23 cellular contexts compared by ENCODE assay signal in the genomic region with DNA sequence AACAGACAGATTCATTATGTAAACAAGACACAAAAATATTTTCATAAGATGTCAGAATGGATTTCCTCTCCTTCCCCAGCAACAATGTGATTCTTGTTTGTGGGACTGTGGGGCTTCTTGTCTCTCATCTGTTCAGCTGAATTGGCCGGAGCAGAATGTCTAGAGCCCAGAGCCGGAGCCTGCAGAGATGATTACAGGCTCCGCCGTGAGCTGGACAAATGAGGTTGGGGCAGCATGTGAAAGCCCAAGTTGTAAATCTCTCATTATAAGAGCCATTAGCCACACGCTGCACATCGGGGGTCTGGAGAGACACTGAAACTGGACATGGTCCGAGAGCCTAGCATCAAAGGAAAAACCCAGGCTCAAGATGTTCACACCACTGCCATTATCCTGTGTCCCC.
A peak's percentile ranks its signal among the peaks of the same experiment; 100 is the strongest.
DNase-seq lines count a peak whose midpoint lies in the region; ATAC-seq, FAIRE-seq and TF ChIP-seq lines count a peak whose summit lies in the region.
"Had no signal": no experiment of that assay in that cellular context is flagged by ENCODE, and none has a peak within 500 bp of the region (broad histone marks: within the 10 kb centered on the region; RNA-seq: fewer than 3 reads in every experiment).

No MANE protein-coding gene starts in this region.

- ATAC-seq in GM19467 (IDR thresholded peaks at IDR 0.05; ENCODE audit: unreplicated experiment) (no peak), GM19023 (IDR thresholded peaks at IDR 0.05; ENCODE audit: unreplicated experiment) (no peak)
- ATAC-seq: GM12878, PC-3 had no signal

- no peaks in the 10 kb centered on the region for H3K9me3 ChIP-seq in HEK293 (ENCODE audit: control insufficient read depth, insufficient read depth, low read depth, low read length)
- H3K9me3 ChIP-seq: BLaER1 treated with 17β-estradiol and CSF1 and Interleukin-3, amounts not matched to agents 10 nM and 100 nM; MG63 had no signal

- POLR2A ChIA-PET in HEK293 (lab: Yijun Ruan, JAX) = interaction anchor here (0.6 kb wide), 1 partner anchor 753 kb away, joined by 4 read pairs; no protein-coding TSS in a partner anchor

- FAIRE-seq in H54 (lab: Jason Lieb, UNC) = no peak
- FAIRE-seq: A204.1, GM12878 had no signal

- no peak for TF ChIP-seq POLR2A in H54 (IDR thresholded peaks at IDR 0.05; ENCODE audit: low read depth, low read length)

- H3K4me3 ChIP-seq in HEK293 (ENCODE audit: low read depth, low read length) = no peak overlapping the region
- H3K4me3 ChIP-seq: BLaER1 treated with 17β-estradiol and CSF1 and Interleukin-3, amounts not matched to agents 10 nM and 100 nM; GM12878; MG63 had no signal

- H3K27me3 Mint-ChIP-seq in osteocyte (ENCODE audit: unreplicated experiment) = peaks cover 27% of the 10 kb centered on the region

- no peaks in the 10 kb centered on the region for H3K36me3 ChIP-seq in HEK293 (ENCODE audit: control insufficient read depth in 2 of 2, insufficient read depth in 1 of 2, low read length in 2 of 2)
- H3K36me3 ChIP-seq: BLaER1 treated with 17β-estradiol and CSF1 and Interleukin-3, amounts not matched to agents 10 nM and 100 nM; MG63 had no signal

- no peaks in the 10 kb centered on the region for H3K4me1 Mint-ChIP-seq in osteocyte (ENCODE audit: unreplicated experiment)

- H3K4me1 ChIP-seq in HEK293 (ENCODE audit: control insufficient read depth, insufficient read depth, low read length) = no peaks in the 10 kb centered on the region

- no peaks in the 10 kb centered on the region for H3K36me3 Mint-ChIP-seq in osteocyte (ENCODE audit: unreplicated experiment)

- peak in 32 of 61 donors; percentile 3 to 59 (median 28) for DNase-seq in caudate nucleus (lab: John Stamatoyannopoulos, UW)
- DNase-seq in islet precursor cell = peak; percentile 62
- DNase-seq in osteocyte (ENCODE audit: extremely low spot score, unreplicated experiment) = peak; percentile 54
- DNase-seq in H54 (ENCODE audit: insufficient read length, low spot score) = no peak
- DNase-seq in T1000 (lab: John Stamatoyannopoulos, UW) = no peak
- DNase-seq: DMS 273 treated with DMSO at 0.1 percent for 48 hours, GDM1, H9, IMR-90, Karpas-422, MG63, NCI-H1092 treated with DMSO at 0.1 percent for 48 hours, NCI-H187 treated with DMSO at 0.1 percent for 48 hours, NCI-H446 treated with DMSO at 0.1 percent for 48 hours, NCI-H82, PC-3 had no signal

- CTCF ChIA-PET in HEK293 (lab: Yijun Ruan, JAX) = no interaction called here

- H3K9me3 Mint-ChIP-seq in osteocyte (ENCODE audit: unreplicated experiment) = no peaks in the 10 kb centered on the region
- H3K9me3 Mint-ChIP-seq: H9 had no signal

- no peak overlapping the region for H3K4me3 Mint-ChIP-seq in osteocyte (ENCODE audit: unreplicated experiment)
- H3K4me3 Mint-ChIP-seq: H9 had no signal

- TF ChIP-seq CTCF in HEK293 (tag by site-specific recombination; IDR thresholded peaks at IDR 0.05) (no peak), osteocyte (IDR thresholded peaks at IDR 0.05) (no peak)

- H3K27ac ChIP-seq in HEK293 (ENCODE audit: extremely low read depth, low read depth, low read length) = no peak overlapping the region
- H3K27ac ChIP-seq in caudate nucleus (ENCODE audit: low read depth, low read length) = peak overlapping the region; percentile 29
- H3K27ac ChIP-seq: BLaER1 treated with 17β-estradiol and CSF1 and Interleukin-3, amounts not matched to agents 10 nM and 100 nM; RWPE1 had no signal

- no peak overlapping the region for H3K27ac Mint-ChIP-seq in osteocyte (ENCODE audit: unreplicated experiment)
- H3K27ac Mint-ChIP-seq: H9 had no signal

TF ChIP-seq in HEK293, 187 proteins besides CTCF, POLR2A, EP300 and RAD21:
- TF ChIP-seq ZNF146 (tag by site-specific recombination; IDR thresholded peaks at IDR 0.05) (no peak), ZIC2 (tag by site-specific recombination; IDR thresholded peaks at IDR 0.05) (peak; percentile 62), TCF7L2 (IDR thresholded peaks at IDR 0.05; ENCODE audit: borderline replicate concordance, low read depth, low read length) (peak; percentile 71; the same call in 1 of the 2 replicates)

Comparison
In these comparisons a context has a peak if more than half of its experiments do, and no peak if none do; other contexts are left out.
1. DNase-seq: peak in caudate nucleus (32 of 61), islet precursor cell (single experiment) and osteocyte (single experiment); none in H54 (single experiment) and T1000 (single experiment).